ENCODE assay signal across 9 cellular contexts in the genomic region with DNA sequence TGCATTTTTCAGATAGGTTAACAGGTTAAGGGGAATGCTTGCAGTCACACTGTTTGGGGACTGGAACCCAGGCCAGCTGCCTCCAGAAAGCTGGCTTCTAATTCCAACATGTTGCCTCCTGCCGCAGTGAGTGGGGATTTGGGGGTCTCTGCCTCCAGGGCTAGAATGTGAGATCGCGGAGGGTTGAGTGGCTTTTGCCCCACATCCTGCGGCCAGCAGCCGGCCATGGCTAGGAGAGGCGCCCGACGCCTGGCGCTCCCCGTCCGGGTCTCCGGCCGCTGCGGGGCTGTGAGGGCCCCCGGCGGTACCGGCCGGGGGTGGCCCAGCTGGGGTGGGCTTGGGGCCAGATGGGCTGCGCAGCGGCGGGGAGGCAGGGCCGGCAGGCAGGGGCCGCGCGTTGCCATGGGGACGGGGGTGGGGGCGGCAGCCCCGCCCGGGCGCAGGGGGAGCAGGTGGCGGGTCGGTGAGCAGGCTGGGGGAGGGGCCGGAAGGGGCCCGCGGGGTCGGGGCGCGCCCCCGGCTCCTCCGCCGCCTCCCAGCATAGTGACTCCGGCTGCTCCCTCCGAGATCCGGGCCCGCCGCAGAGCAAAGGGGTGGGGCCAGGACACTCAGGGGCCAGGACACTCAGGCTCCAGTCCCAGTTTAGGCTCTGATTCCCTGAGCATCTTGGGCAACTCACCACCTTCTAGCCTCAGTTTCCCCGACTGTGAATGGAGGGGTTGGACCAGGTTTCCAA.
DNase-seq lines count a peak whose midpoint lies in the region; ATAC-seq and TF ChIP-seq lines count a peak whose summit lies in the region.
"Had no signal": no experiment of that assay in that cellular context is flagged by ENCODE, and none has a peak within 500 bp of the region (broad histone marks: within the 10 kb centered on the region; RNA-seq: fewer than 3 reads in every experiment).

No MANE protein-coding gene starts in this region.

- H3K36me3 ChIP-seq in HUES6 (ENCODE audit: control insufficient read depth, insufficient read depth, low read length), result no peaks in the 10 kb centered on the region
- H3K36me3 ChIP-seq in left ventricle myocardium inferior, result no peaks in the 10 kb centered on the region

- H3K4me3 ChIP-seq in HUES6 (ENCODE audit: low read depth, low read length) (peak overlapping the region; percentile 69), left ventricle myocardium inferior (peak overlapping the region; percentile 60), skeletal muscle cell (ENCODE audit: low read depth, low read length) (peak overlapping the region; percentile 23)

- peak; percentile 50 for DNase-seq in activated CD4-positive, alpha-beta memory T cell treated with anti-CD3 and anti-CD28 coated beads for 36 hours
- DNase-seq in left ventricle myocardium inferior (no peak), skeletal muscle cell (ENCODE audit: low read depth) (no peak), foreskin melanocyte (no peak), posterior vena cava (ENCODE audit: low spot score) (no peak)

- H3K27ac ChIP-seq in HUES6 (ENCODE audit: low read depth, low read length) (no peak overlapping the region), left ventricle myocardium inferior (replicated peaks) (no peak overlapping the region)
- H3K27ac ChIP-seq: HL-60 had no signal

- H3K36me3 Mint-ChIP-seq in activated CD4-positive, alpha-beta memory T cell treated with anti-CD3 and anti-CD28 coated beads for 36 hours, result no peaks in the 10 kb centered on the region

- H3K4me1 ChIP-seq in HUES6 (ENCODE audit: control insufficient read depth, insufficient read depth, low read length) (peaks cover 49% of the 10 kb centered on the region), left ventricle myocardium inferior (peaks cover 17% of the 10 kb centered on the region)

- H3K27ac Mint-ChIP-seq in activated CD4-positive, alpha-beta memory T cell treated with anti-CD3 and anti-CD28 coated beads for 36 hours, result no peak overlapping the region

- TF ChIP-seq CTCF in left ventricle myocardium inferior (IDR thresholded peaks at IDR 0.05; ENCODE audit: borderline replicate concordance), result no peak

- CTCF ChIA-PET in activated CD4-positive, alpha-beta memory T cell treated with anti-CD3 and anti-CD28 coated beads for 36 hours (lab: Charles Lee), result no interaction called here

- peaks cover 3% of the 10 kb centered on the region for H3K27me3 Mint-ChIP-seq in activated CD4-positive, alpha-beta memory T cell treated with anti-CD3 and anti-CD28 coated beads for 36 hours

- ATAC-seq in GM18909 (IDR thresholded peaks at IDR 0.05; ENCODE audit: poor library complexity, unreplicated experiment), result no peak
- ATAC-seq in GM19328 (IDR thresholded peaks at IDR 0.05; ENCODE audit: unreplicated experiment), result no peak

- peak overlapping the region; percentile 12 for H3K9ac ChIP-seq in HUES6 (ENCODE audit: low read length)

- H3K4me1 Mint-ChIP-seq in activated CD4-positive, alpha-beta memory T cell treated with anti-CD3 and anti-CD28 coated beads for 36 hours (ENCODE audit: low read depth), result peaks cover 38% of the 10 kb centered on the region

- no peaks in the 10 kb centered on the region for H3K9me3 Mint-ChIP-seq in activated CD4-positive, alpha-beta memory T cell treated with anti-CD3 and anti-CD28 coated beads for 36 hours

- POLR2A ChIA-PET in activated CD4-positive, alpha-beta memory T cell treated with anti-CD3 and anti-CD28 coated beads for 36 hours (lab: Charles Lee), result no interaction called here

- intact Hi-C loops in activated CD4-positive, alpha-beta memory T cell treated with anti-CD3 and anti-CD28 coated beads for 36 hours (cut with micrococcal nuclease), result no loop called here
- intact Hi-C loops in left ventricle myocardium inferior (cut with micrococcal nuclease) (no loop called here), posterior vena cava (cut with DNase I) (no loop called here)

- H3K9me3 ChIP-seq in HUES6 (ENCODE audit: control insufficient read depth, insufficient read depth, low read depth, low read length) (no peaks in the 10 kb centered on the region), left ventricle myocardium inferior (replicated peaks) (no peaks in the 10 kb centered on the region)

- H3K27me3 ChIP-seq in HUES6 (ENCODE audit: control insufficient read depth, insufficient read depth, low read length) (peaks cover 58% of the 10 kb centered on the region), left ventricle myocardium inferior (ENCODE audit: low read depth) (peaks cover 35% of the 10 kb centered on the region)

- peak overlapping the region; percentile 52 for H3K4me3 Mint-ChIP-seq in activated CD4-positive, alpha-beta memory T cell treated with anti-CD3 and anti-CD28 coated beads for 36 hours
